Comparison of ENCODE assay signal across 17 cellular contexts in the genomic region with DNA sequence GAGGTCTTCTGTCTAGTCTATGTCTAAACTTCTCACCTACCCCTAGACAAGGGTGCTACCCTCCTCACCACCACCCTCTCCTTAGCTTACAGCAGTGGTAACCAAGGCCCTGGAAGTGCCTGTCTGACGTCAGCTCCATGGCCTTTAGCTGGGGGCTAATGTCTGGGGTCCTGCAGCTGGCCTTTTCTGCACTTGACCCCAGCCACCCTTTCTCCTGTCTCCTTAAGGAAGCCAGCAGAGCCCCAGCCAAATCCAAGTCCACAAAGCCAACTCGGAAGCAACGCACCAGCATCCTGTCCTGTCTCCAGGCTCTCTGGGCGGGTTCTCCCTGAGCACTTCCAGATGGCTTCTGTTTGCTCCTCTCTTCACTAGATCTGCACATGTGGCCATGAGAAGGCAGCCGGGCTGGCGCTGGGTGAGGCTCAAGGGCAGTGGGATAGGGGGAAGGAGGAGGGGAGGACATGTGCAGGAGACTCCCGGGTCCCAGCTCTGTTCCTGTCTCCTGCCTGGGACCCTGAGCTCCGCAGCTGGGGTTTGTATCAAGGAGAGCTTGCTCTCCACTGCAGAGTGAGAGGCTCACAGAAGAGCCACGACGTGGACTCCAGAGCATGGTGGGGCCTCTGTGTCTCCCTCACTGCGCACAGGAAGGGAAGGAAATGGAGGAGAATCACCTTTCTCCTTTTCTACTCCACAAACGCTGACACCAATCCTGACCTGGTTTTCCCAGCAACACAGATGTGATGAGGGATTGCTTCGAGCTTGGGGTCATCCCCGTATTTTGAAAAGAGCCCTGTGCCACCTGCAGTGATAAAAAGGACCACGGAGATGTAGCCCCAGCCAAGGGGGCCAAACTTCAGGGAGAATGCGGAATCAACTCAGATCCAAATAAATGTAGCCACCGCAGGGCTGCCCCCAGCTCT.
A peak's percentile ranks its signal among the peaks of the same experiment; 100 is the strongest.
DNase-seq lines count a peak whose midpoint lies in the region; ATAC-seq and TF ChIP-seq lines count a peak whose summit lies in the region.
"Had no signal": no experiment of that assay in that cellular context is flagged by ENCODE, and none has a peak within 500 bp of the region (broad histone marks: within the 10 kb centered on the region; RNA-seq: fewer than 3 reads in every experiment).

No MANE protein-coding gene starts in this region.

- intact Hi-C loops in heart right ventricle (cut with DNase I), result no loop called here
- intact Hi-C loops in ovary (cut with DNase I), result no loop called here
- intact Hi-C loops in esophagus squamous epithelium (cut with DNase I), result no loop called here

- no peaks in the 10 kb centered on the region for H3K9me3 ChIP-seq in heart right ventricle
- H3K9me3 ChIP-seq in ovary, result no peaks in the 10 kb centered on the region
- H3K9me3 ChIP-seq in esophagus squamous epithelium, result no peaks in the 10 kb centered on the region
- H3K9me3 ChIP-seq: BLaER1, uterus had no signal

- no peaks in the 10 kb centered on the region for H3K36me3 ChIP-seq in heart right ventricle
- H3K36me3 ChIP-seq in ovary, result no peaks in the 10 kb centered on the region
- H3K36me3 ChIP-seq in esophagus squamous epithelium, result no peaks in the 10 kb centered on the region
- H3K36me3 ChIP-seq: BLaER1, uterus had no signal

- peak; percentile 23 to 84 (median 68) for ATAC-seq in heart right ventricle
- ATAC-seq: activated CD4-positive, alpha-beta T cell treated with anti-CD3 and anti-CD28 coated beads for 36 hours; stimulated activated effector memory CD8-positive, alpha-beta T cell treated with anti-CD3 and anti-CD28 coated beads, Interleukin-12 subunit alpha, Interleukin-12 subunit beta, amount 100 ng/mL, for 72 hours had no signal

- DNase-seq in DMS53 treated with DMSO at 0.1 percent for 48 hours (lab: John Stamatoyannopoulos, UW; ENCODE audit: unreplicated experiment) (peak; percentile 63), NCI-H69 (lab: John Stamatoyannopoulos, UW) (peak; percentile 47), heart right ventricle (peak; percentile 52 to 66), ovary (peak; percentile 40 to 70 (median 51)), substantia nigra (lab: John Stamatoyannopoulos, UW) (no peak), NOMO-1 (lab: John Stamatoyannopoulos, UW; ENCODE audit: unreplicated experiment in 2 of 2) (no peak), esophagus squamous epithelium (lab: John Stamatoyannopoulos, UW) (no peak), cerebellar nuclear complex (lab: John Stamatoyannopoulos, UW) (no peak)
- DNase-seq: activated CD4-positive, alpha-beta T cell treated with anti-CD3 and anti-CD28 coated beads for 36 hours; activated T-cell treated with anti-CD3 and anti-CD28 coated beads, Interleukin-2, amount 50 U/mL, for 48 hours; OCI-M1; stimulated activated CD4-positive, alpha-beta T cell treated with anti-CD3 and anti-CD28 coated beads, Interleukin-4, amount 100 ng/mL, for 24 hours had no signal

- H3K4me3 ChIP-seq in heart right ventricle (no peak overlapping the region), ovary (no peak overlapping the region), esophagus squamous epithelium (no peak overlapping the region)
- H3K4me3 ChIP-seq: BLaER1, coronary artery, uterus had no signal

- WGBS in heart right ventricle, 2 donors, result 52 to 61% methylated on average over 17 of the region's 17 CpGs
- WGBS in ovary, 3 donors, result 31 to 41% (median 35%) methylated on average over 17 of the region's 17 CpGs
- WGBS in esophagus squamous epithelium, 2 donors, result 57 to 66% methylated on average over 9 to 10 of the region's 17 CpGs

- TF ChIP-seq POLR2A in ovary (IDR thresholded peaks at IDR 0.05) (no peak), esophagus squamous epithelium (IDR thresholded peaks at IDR 0.05) (no peak)

- H3K4me1 ChIP-seq in heart right ventricle (peaks cover 0 to 47% (median 21%) of the 10 kb centered on the region in 9 donors), ovary (ENCODE audit: insufficient read depth) (peaks cover 13% of the 10 kb centered on the region), esophagus squamous epithelium (peaks cover 0 to 22% (median 4%) of the 10 kb centered on the region in 3 donors)
- H3K4me1 ChIP-seq: uterus had no signal

- H3K27ac ChIP-seq in heart right ventricle, result peak overlapping the region in 1 of 10 donors; percentile 43
- peak overlapping the region in 1 of 2 donors; percentile 19 for H3K27ac ChIP-seq in ovary
- H3K27ac ChIP-seq in substantia nigra (ENCODE audit: low read depth, low read length, poor library complexity, severe bottlenecking), result no peak overlapping the region
- no peak overlapping the region for H3K27ac ChIP-seq in esophagus squamous epithelium
- H3K27ac ChIP-seq: BLaER1, HL-60, uterus had no signal

- H3K27me3 ChIP-seq in heart right ventricle, result no peaks in the 10 kb centered on the region
- no peaks in the 10 kb centered on the region for H3K27me3 ChIP-seq in ovary
- peaks cover 0 to 28% (median 0%) of the 10 kb centered on the region in 4 donors for H3K27me3 ChIP-seq in esophagus squamous epithelium
- H3K27me3 ChIP-seq: BLaER1, uterus had no signal

- TF ChIP-seq EP300 in ovary (IDR thresholded peaks at IDR 0.05), result no peak

- TF ChIP-seq CTCF in heart right ventricle (IDR thresholded peaks at IDR 0.05), result no peak
- TF ChIP-seq CTCF in ovary (IDR thresholded peaks at IDR 0.05), result no peak
- TF ChIP-seq CTCF in esophagus squamous epithelium (IDR thresholded peaks at IDR 0.05), result no peak

Comparison
In these comparisons a context has a peak if more than half of its experiments do, and no peak if none do; other contexts are left out.
1. DNase-seq: peak in DMS53 treated with DMSO at 0.1 percent for 48 hours (single experiment), NCI-H69 (single experiment), heart right ventricle (2 of 2) and ovary (5 of 5); none in substantia nigra (0 of 49), NOMO-1 (0 of 2), esophagus squamous epithelium (single experiment) and cerebellar nuclear complex (0 of 2).